Comparison of ENCODE assay signal across 12 cellular contexts in the genomic region with DNA sequence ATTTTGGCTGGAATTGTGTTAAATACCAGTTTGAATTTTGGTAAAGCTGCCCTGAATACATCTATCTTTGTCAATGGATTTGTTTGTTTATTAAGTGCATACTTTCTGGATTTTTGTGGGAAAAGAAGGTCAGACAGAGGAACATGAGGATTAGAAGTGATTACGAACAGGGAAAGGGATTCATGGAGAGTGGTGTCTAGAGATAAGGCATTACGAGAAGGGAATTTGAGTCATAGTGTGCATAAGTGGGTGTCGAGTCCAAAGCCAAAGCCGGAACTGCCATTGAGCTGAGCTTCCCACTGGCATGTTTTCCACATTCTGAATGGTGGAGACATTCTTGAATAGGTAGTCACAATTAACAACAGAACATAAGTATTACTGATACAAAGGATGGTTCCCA.
DNase-seq lines count a peak whose midpoint lies in the region; ATAC-seq and TF ChIP-seq lines count a peak whose summit lies in the region.
"Had no signal": no experiment of that assay in that cellular context is flagged by ENCODE, and none has a peak within 500 bp of the region (broad histone marks: within the 10 kb centered on the region; RNA-seq: fewer than 3 reads in every experiment).

No MANE protein-coding gene starts in this region.

- no peaks in the 10 kb centered on the region for H3K79me2 ChIP-seq in GM23248 (ENCODE audit: insufficient read depth)

- peaks cover 5 to 7% of the 10 kb centered on the region in 2 donors for H3K27me3 Mint-ChIP-seq in T-cell
- H3K27me3 Mint-ChIP-seq: activated CD4-positive, alpha-beta memory T cell treated with anti-CD3 and anti-CD28 coated beads, Interleukin-2, amount 10 ng/mL, durations not matched to agents 7 days and 5 days had no signal

- DNase-seq in GM23248 (peak; percentile 99), SW480 (ENCODE audit: low spot score) (peak; percentile 51), foreskin keratinocyte (peak; percentile 76 to 94), skeletal muscle cell (ENCODE audit: low read depth) (peak; percentile 99), T-cell (no peak), NAMALWA (ENCODE audit: low spot score) (no peak), SHP77 (lab: John Stamatoyannopoulos, UW) (no peak)
- DNase-seq: activated CD4-positive, alpha-beta memory T cell treated with anti-CD3 and anti-CD28 coated beads, Interleukin-2, amount 10 ng/mL, durations not matched to agents 7 days and 5 days had no signal

- peak overlapping the region; percentile 76 for H3K27ac ChIP-seq in GM23248
- no peak overlapping the region for H3K27ac ChIP-seq in foreskin keratinocyte
- H3K27ac ChIP-seq: cardiac muscle cell had no signal

- no peak overlapping the region for H3K27ac Mint-ChIP-seq in T-cell
- H3K27ac Mint-ChIP-seq: activated CD4-positive, alpha-beta memory T cell treated with anti-CD3 and anti-CD28 coated beads, Interleukin-2, amount 10 ng/mL, durations not matched to agents 7 days and 5 days; stimulated activated naive CD8-positive, alpha-beta T cell treated with anti-CD3 and anti-CD28 coated beads, Interleukin-15, Interleukin-2, amounts not matched to agents 100 ng/mL and 50 ng/mL, for 24 hours had no signal

- WGBS in GM23248 (ENCODE audit: low coverage in 1 of 2, low lambda C conversion rate in 2 of 2, missing lambda C conversion rate in 2 of 2), 2 experiments = 0 to 1% methylated on average over 4 of the region's 4 CpGs

- no peaks in the 10 kb centered on the region for H4K20me1 ChIP-seq in GM23248 (ENCODE audit: insufficient read depth)

- in situ Hi-C loops in GM23248 (cut with MboI) = no loop called here

- no peak overlapping the region for H3K4me3 Mint-ChIP-seq in T-cell
- H3K4me3 Mint-ChIP-seq: activated CD4-positive, alpha-beta memory T cell treated with anti-CD3 and anti-CD28 coated beads, Interleukin-2, amount 10 ng/mL, durations not matched to agents 7 days and 5 days; stimulated activated naive CD8-positive, alpha-beta T cell treated with anti-CD3 and anti-CD28 coated beads, Interleukin-15, Interleukin-2, amounts not matched to agents 100 ng/mL and 50 ng/mL, for 24 hours had no signal

- peak overlapping the region; percentile 41 for H3K4me2 ChIP-seq in GM23248 (ENCODE audit: unreplicated experiment)

- H3K4me1 ChIP-seq in GM23248 (ENCODE audit: insufficient read depth) (peaks cover 32% of the 10 kb centered on the region), foreskin keratinocyte (peaks cover 11% of the 10 kb centered on the region)

- no peaks in the 10 kb centered on the region for H3K36me3 Mint-ChIP-seq in T-cell

- H3K9me3 Mint-ChIP-seq in T-cell = no peaks in the 10 kb centered on the region
- H3K9me3 Mint-ChIP-seq: activated CD4-positive, alpha-beta memory T cell treated with anti-CD3 and anti-CD28 coated beads, Interleukin-2, amount 10 ng/mL, durations not matched to agents 7 days and 5 days; stimulated activated naive CD8-positive, alpha-beta T cell treated with anti-CD3 and anti-CD28 coated beads, Interleukin-15, Interleukin-2, amounts not matched to agents 100 ng/mL and 50 ng/mL, for 24 hours had no signal

- H3K9me3 ChIP-seq in GM23248 (ENCODE audit: low read depth) = no peaks in the 10 kb centered on the region

- no peak overlapping the region for H2AFZ ChIP-seq in GM23248

- no peaks in the 10 kb centered on the region for H3K36me3 ChIP-seq in GM23248 (ENCODE audit: low read depth)
- H3K36me3 ChIP-seq: cardiac muscle cell had no signal

- CTCF ChIA-PET in T-cell (lab: Charles Lee) = no interaction called here

- peaks cover 30% of the 10 kb centered on the region; the same call in 1 of the 2 replicates for H3F3A ChIP-seq in GM23248 (ENCODE audit: insufficient read depth)

- 0 out of 2 replicates have a peak overlapping the region, but pooled peaks have one; percentile 1 for H3K4me3 ChIP-seq in GM23248
- H3K4me3 ChIP-seq in skeletal muscle cell (ENCODE audit: low read depth, low read length) = no peak overlapping the region
- H3K4me3 ChIP-seq: cardiac muscle cell, skin epidermis had no signal

- ATAC-seq in foreskin keratinocyte (peak; percentile 92), T-cell (replicated peaks in 1 of 4) (no peak), HG03039 (IDR thresholded peaks at IDR 0.05; ENCODE audit: unreplicated experiment) (no peak)

- H3K9me2 ChIP-seq in GM23248 (ENCODE audit: insufficient read depth) = no peaks in the 10 kb centered on the region

- POLR2A ChIA-PET in T-cell (lab: Charles Lee) = no interaction called here

- H3K9ac ChIP-seq in GM23248 = no peak overlapping the region

- no peaks in the 10 kb centered on the region for H3K27me3 ChIP-seq in GM23248 (replicated peaks; ENCODE audit: insufficient read depth)
- peaks cover 10% of the 10 kb centered on the region for H3K27me3 ChIP-seq in foreskin keratinocyte

- no peaks in the 10 kb centered on the region for H3K4me1 Mint-ChIP-seq in T-cell
- H3K4me1 Mint-ChIP-seq: activated CD4-positive, alpha-beta memory T cell treated with anti-CD3 and anti-CD28 coated beads, Interleukin-2, amount 10 ng/mL, durations not matched to agents 7 days and 5 days had no signal

- TF ChIP-seq CTCF in foreskin keratinocyte (conservative IDR thresholded peaks at IDR 0.05) = no peak

Comparison
In these comparisons a context has a peak if more than half of its experiments do, and no peak if none do; other contexts are left out.
1. DNase-seq: peak in GM23248 (single experiment), SW480 (single experiment), foreskin keratinocyte (2 of 2) and skeletal muscle cell (single experiment); none in T-cell (0 of 34), NAMALWA (single experiment) and SHP77 (0 of 2).